Comparison of ENCODE assay signal across 8 cellular contexts in genomic region chr16:29962344-29962994, GRCh38. TPM values are rescaled to one million over a fixed set of nuclear protein-coding genes. Genes with fewer than 3 reads are reported as not detected.
DNase-seq lines count a peak whose midpoint lies in the region; ATAC-seq and TF ChIP-seq lines count a peak whose summit lies in the region.

No MANE protein-coding gene starts in this region.

- no peak for DNase-seq in CD4-positive, alpha-beta T cell
- no peak for DNase-seq in Jurkat, Clone E6-1 (ENCODE audit: low read depth, low spot score)
- DNase-seq in astrocyte of the spinal cord (ENCODE audit: low read depth, low spot score), result peak; percentile 36
- DNase-seq in inferior parietal cortex (ENCODE audit: extremely low spot score), result peak; percentile 37
- no peak for DNase-seq in stimulated activated effector memory CD8-positive, alpha-beta T cell treated with anti-CD3 and anti-CD28 coated beads, Interleukin-12 subunit alpha, Interleukin-12 subunit beta, amount 100 ng/mL, for 72 hours (ENCODE audit: low spot score in 2 of 2)
- DNase-seq in NCI-H1105 treated with DMSO at 0.1 percent for 48 hours (lab: John Stamatoyannopoulos, UW), result no peak
- DNase-seq in GM10266 (ENCODE audit: extremely low spot score), result no peak
- no peak for DNase-seq in middle frontal gyrus (ENCODE audit: extremely low spot score, low spot score)

- H3K9me3 ChIP-seq in CD4-positive, alpha-beta T cell (ENCODE audit: control insufficient read depth, low read length), result no peaks in the 10 kb centered on the region

- peak overlapping the region; percentile 92 for H3K27ac ChIP-seq in CD4-positive, alpha-beta T cell (ENCODE audit: low read depth, low read length)

- no peaks in the 10 kb centered on the region for H3K27me3 Mint-ChIP-seq in CD4-positive, alpha-beta T cell

- TF ChIP-seq CTCF in CD4-positive, alpha-beta T cell (IDR thresholded peaks at IDR 0.05), result no peak
- TF ChIP-seq CTCF in astrocyte of the spinal cord (IDR thresholded peaks at IDR 0.05; ENCODE audit: low read depth, low read length) (no peak), GM10266 (IDR thresholded peaks at IDR 0.05; ENCODE audit: control insufficient read depth, insufficient read depth, low read depth, missing control alignments) (no peak)

- no peak for ATAC-seq in CD4-positive, alpha-beta T cell (ENCODE audit: poor library complexity)
- no peak for ATAC-seq in stimulated activated effector memory CD8-positive, alpha-beta T cell treated with anti-CD3 and anti-CD28 coated beads, Interleukin-12 subunit alpha, Interleukin-12 subunit beta, amount 100 ng/mL, for 72 hours

- in situ Hi-C loops in astrocyte of the spinal cord (cut with HindIII; ENCODE audit: low sequenced_read_pairs), result no loop called here

- H3K9me3 Mint-ChIP-seq in CD4-positive, alpha-beta T cell, result no peaks in the 10 kb centered on the region
- H3K9me3 Mint-ChIP-seq in stimulated activated effector memory CD8-positive, alpha-beta T cell treated with anti-CD3 and anti-CD28 coated beads, Interleukin-12 subunit alpha, Interleukin-12 subunit beta, amount 100 ng/mL, for 72 hours, result no peaks in the 10 kb centered on the region

- H3K27me3 ChIP-seq in CD4-positive, alpha-beta T cell (ENCODE audit: control insufficient read depth, insufficient read depth, low read length), result no peaks in the 10 kb centered on the region

- POLR2A ChIA-PET in CD4-positive, alpha-beta T cell (lab: Charles Lee), result interaction anchor here (0.8 to 3.4 kb wide), 16 partner anchors 11 to 221 kb away, joined by 3 to 69 read pairs (median 5); partner anchors contain the start of genes ALDOA, ASPHD1, CDIPT and CORO1A

- peaks cover 31% of the 10 kb centered on the region for H3K4me1 Mint-ChIP-seq in CD4-positive, alpha-beta T cell (ENCODE audit: low read depth)
- H3K4me1 Mint-ChIP-seq in stimulated activated effector memory CD8-positive, alpha-beta T cell treated with anti-CD3 and anti-CD28 coated beads, Interleukin-12 subunit alpha, Interleukin-12 subunit beta, amount 100 ng/mL, for 72 hours, result peaks cover 18% of the 10 kb centered on the region

- CTCF ChIA-PET in CD4-positive, alpha-beta T cell (lab: Charles Lee), result interaction anchor here (1.0 to 2.2 kb wide), 10 partner anchors 10 to 155 kb away, joined by 3 to 17 read pairs (median 4); partner anchors contain the start of genes ASPHD1, PAGR1, SEZ6L2 and TAOK2

- peaks cover 9% of the 10 kb centered on the region for H3K36me3 Mint-ChIP-seq in CD4-positive, alpha-beta T cell (ENCODE audit: low read depth)
- peaks cover 4% of the 10 kb centered on the region for H3K36me3 Mint-ChIP-seq in stimulated activated effector memory CD8-positive, alpha-beta T cell treated with anti-CD3 and anti-CD28 coated beads, Interleukin-12 subunit alpha, Interleukin-12 subunit beta, amount 100 ng/mL, for 72 hours

- H3K4me3 Mint-ChIP-seq in CD4-positive, alpha-beta T cell, result peak overlapping the region; percentile 93
- peak overlapping the region; percentile 84 for H3K4me3 Mint-ChIP-seq in stimulated activated effector memory CD8-positive, alpha-beta T cell treated with anti-CD3 and anti-CD28 coated beads, Interleukin-12 subunit alpha, Interleukin-12 subunit beta, amount 100 ng/mL, for 72 hours

- intact Hi-C loops in CD4-positive, alpha-beta T cell (cut with DNase I, micrococcal nuclease), result loop anchor here in 1 of 2 experiments (1.0 to 2.0 kb wide), 5 partner anchors 11 to 99 kb away; partner anchors contain the start of genes ASPHD1, CDIPT, HIRIP3 and TAOK2

- H3K4me3 ChIP-seq in Jurkat, Clone E6-1 (ENCODE audit: low read length), result peak overlapping the region; percentile 78
- peak overlapping the region; percentile 77 for H3K4me3 ChIP-seq in astrocyte of the spinal cord (ENCODE audit: low read depth, low read length)

- peak overlapping the region; percentile 91 for H3K27ac Mint-ChIP-seq in CD4-positive, alpha-beta T cell
- peak overlapping the region; percentile 89 for H3K27ac Mint-ChIP-seq in stimulated activated effector memory CD8-positive, alpha-beta T cell treated with anti-CD3 and anti-CD28 coated beads, Interleukin-12 subunit alpha, Interleukin-12 subunit beta, amount 100 ng/mL, for 72 hours

RNA-seq across cellular contexts. Expression of gene TMEM219, which starts 0.6 kb away (rescaled TPM):
- 10 to 100 TPM; 56.9 to 63.3 TPM for total RNA-seq in CD4-positive, alpha-beta T cell
- polyA plus RNA-seq in Jurkat, Clone E6-1 (2012; ENCODE audit: insufficient read depth, insufficient read length), result 159 TPM

RNA-seq across cellular contexts. Expression of gene TAOK2, which starts 11.2 kb away (rescaled TPM):
- 10 to 100 TPM; 13.1 to 14.1 TPM for total RNA-seq in CD4-positive, alpha-beta T cell
- 33.2 TPM for polyA plus RNA-seq in Jurkat, Clone E6-1 (2012; ENCODE audit: insufficient read depth, insufficient read length)

RNA-seq across cellular contexts. Expression of gene HIRIP3, which starts 32.9 kb away (rescaled TPM):
- total RNA-seq in CD4-positive, alpha-beta T cell, result 10 to 100 TPM in 1 of 2 experiments, 1 to 10 TPM in 1; 8.5 to 11.8 TPM
- polyA plus RNA-seq in Jurkat, Clone E6-1 (2012; ENCODE audit: insufficient read depth, insufficient read length), result 80.4 TPM

RNA-seq across cellular contexts. Expression of gene INO80E, which starts 33.6 kb away (rescaled TPM):
- 10 to 100 TPM; 54.6 to 57.6 TPM for total RNA-seq in CD4-positive, alpha-beta T cell
- 128 TPM for polyA plus RNA-seq in Jurkat, Clone E6-1 (2012; ENCODE audit: insufficient read depth, insufficient read length)

RNA-seq across cellular contexts. Expression of gene KCTD13, which starts 36.4 kb away (rescaled TPM):
- 10 to 100 TPM; 40.0 to 43.8 TPM for total RNA-seq in CD4-positive, alpha-beta T cell
- polyA plus RNA-seq in Jurkat, Clone E6-1 (2012; ENCODE audit: insufficient read depth, insufficient read length), result 60.2 TPM

Comparison
In these comparisons a context has a peak if more than half of its experiments do, and no peak if none do; other contexts are left out.
1. DNase-seq: peak in astrocyte of the spinal cord (single experiment) and inferior parietal cortex (single experiment); none in CD4-positive, alpha-beta T cell (0 of 10), Jurkat, Clone E6-1 (single experiment), stimulated activated effector memory CD8-positive, alpha-beta T cell treated with anti-CD3 and anti-CD28 coated beads, Interleukin-12 subunit alpha, Interleukin-12 subunit beta, amount 100 ng/mL, for 72 hours (0 of 2), NCI-H1105 treated with DMSO at 0.1 percent for 48 hours (single experiment), GM10266 (single experiment) and middle frontal gyrus (single experiment).